1 cellular context compared by ENCODE assay signal in the genomic region with DNA sequence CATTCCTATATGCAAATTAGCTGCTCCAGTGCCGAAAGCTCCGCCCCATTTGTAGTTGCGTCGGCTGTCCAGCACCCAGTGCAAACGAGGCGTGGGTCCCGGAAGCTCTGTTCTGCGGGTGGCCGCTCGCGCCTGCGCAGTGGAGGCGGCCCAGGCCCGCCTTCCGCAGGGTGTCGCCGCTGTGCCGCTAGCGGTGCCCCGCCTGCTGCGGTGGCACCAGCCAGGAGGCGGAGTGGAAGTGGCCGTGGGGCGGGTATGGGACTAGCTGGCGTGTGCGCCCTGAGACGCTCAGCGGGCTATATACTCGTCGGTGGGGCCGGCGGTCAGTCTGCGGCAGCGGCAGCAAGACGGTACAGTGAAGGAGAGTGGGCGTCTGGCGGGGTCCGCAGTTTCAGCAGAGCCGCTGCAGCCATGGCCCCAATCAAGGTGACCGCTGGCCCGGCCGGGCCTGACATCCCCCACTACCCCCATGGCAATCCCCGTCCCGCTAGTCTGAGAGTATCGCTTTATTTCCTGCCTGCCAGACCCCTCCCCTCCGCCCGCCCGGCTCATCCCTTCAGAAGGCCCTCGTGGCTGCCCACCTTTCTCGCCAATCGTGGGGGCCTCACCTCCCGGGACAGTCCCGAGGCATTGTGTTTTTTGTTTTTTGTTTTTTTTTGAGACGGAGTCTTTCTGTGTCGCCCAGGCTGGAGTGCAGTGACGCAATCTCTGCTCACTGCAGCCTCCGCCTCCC.
TF ChIP-seq lines count a peak whose summit lies in the region.

TSS of gene PRDX5 (plus strand) at position 161 of the 733 bp plus-strand sequence. CDS start at position 256, 95 bp downstream.

TF ChIP-seq in HepG2, 621 proteins besides CTCF, POLR2A, EP300 and RAD21 (continued from another document and continues in another):
- TF ChIP-seq ZNF224 (CRISPR knock-in tag; IDR thresholded peaks at IDR 0.05) (peak; percentile 92), NR2F1 (CRISPR knock-in tag; IDR thresholded peaks at IDR 0.05) (no peak), AGO1 (IDR thresholded peaks at IDR 0.05; ENCODE audit: low read depth, low read length, poor library complexity, severe bottlenecking) (no peak), TBX2 (CRISPR knock-in tag; IDR thresholded peaks at IDR 0.05; ENCODE audit: borderline replicate concordance) (peak; percentile 66), ZNF331 (CRISPR knock-in tag; IDR thresholded peaks at IDR 0.05) (peak; percentile 49), SOX5 (CRISPR knock-in tag; IDR thresholded peaks at IDR 0.05; ENCODE audit: borderline replicate concordance) (no peak), KDM6A (CRISPR knock-in tag; IDR thresholded peaks at IDR 0.05; ENCODE audit: low read depth) (no peak), ZBTB20 (CRISPR knock-in tag; IDR thresholded peaks at IDR 0.05; ENCODE audit: borderline replicate concordance, low read depth) (peak; percentile 43; the same call in 1 of the 2 replicates), FOXC1 (CRISPR knock-in tag; IDR thresholded peaks at IDR 0.05; ENCODE audit: borderline replicate concordance) (peak; percentile 76), ZNF225 (CRISPR knock-in tag; IDR thresholded peaks at IDR 0.05) (no peak), ZFAT (CRISPR knock-in tag; conservative IDR thresholded peaks at IDR 0.05) (0 out of 2 replicates have a peak, but pooled peaks have one; percentile 26), FOSL2 (CRISPR knock-in tag; IDR thresholded peaks at IDR 0.05) (peak; percentile 8; the same call in 1 of the 2 replicates), POGK (CRISPR knock-in tag; conservative IDR thresholded peaks at IDR 0.05) (peak; percentile 82), CEBPG (CRISPR knock-in tag; IDR thresholded peaks at IDR 0.05) (peak; percentile 78), MATR3 (CRISPR knock-in tag; IDR thresholded peaks at IDR 0.05) (no peak), PHF8 (CRISPR knock-in tag; IDR thresholded peaks at IDR 0.05) (peak; percentile 78), ZNF232 (CRISPR knock-in tag; IDR thresholded peaks at IDR 0.05; ENCODE audit: borderline replicate concordance) (peak; percentile 76; the same call in 1 of the 2 replicates), FOXA1 (IDR thresholded peaks at IDR 0.05) (no peak), FOXA1 (CRISPR knock-in tag; IDR thresholded peaks at IDR 0.05) (no peak), MXI1 (IDR thresholded peaks at IDR 0.05; ENCODE audit: borderline replicate concordance, low read depth, low read length) (peak; percentile 70; the same call in 1 of the 3 replicates), ZNF75D (CRISPR knock-in tag; IDR thresholded peaks at IDR 0.05; ENCODE audit: borderline replicate concordance) (no peak), ZSCAN25 (CRISPR knock-in tag; IDR thresholded peaks at IDR 0.05) (peak; percentile 87; the same call in 1 of the 2 replicates), ZNF407 (CRISPR knock-in tag; IDR thresholded peaks at IDR 0.05; ENCODE audit: not compliant biosample characterization) (peak; percentile 48), ZNF678 (CRISPR knock-in tag; IDR thresholded peaks at IDR 0.05) (peak; percentile 81; the same call in 1 of the 2 replicates), SPEN (CRISPR knock-in tag; IDR thresholded peaks at IDR 0.05; ENCODE audit: low read depth) (0 out of 2 replicates have a peak, but pooled peaks have one; percentile 43), DR1 (CRISPR knock-in tag; IDR thresholded peaks at IDR 0.05) (0 out of 2 replicates have a peak, but pooled peaks have one; percentile 12), GATA4 (IDR thresholded peaks at IDR 0.05; ENCODE audit: borderline replicate concordance, low read depth) (0 out of 2 replicates have a peak, but pooled peaks have one; percentile 20), AGO2 (optimal IDR thresholded peaks at IDR 0.05; ENCODE audit: low read depth, low read length) (peak; percentile 56), ZSCAN20 (CRISPR knock-in tag; IDR thresholded peaks at IDR 0.05; ENCODE audit: borderline replicate concordance) (no peak), ADNP (CRISPR knock-in tag; IDR thresholded peaks at IDR 0.05) (no peak), ZNF235 (CRISPR knock-in tag; IDR thresholded peaks at IDR 0.05; ENCODE audit: borderline replicate concordance) (no peak), ZNF543 (CRISPR knock-in tag; IDR thresholded peaks at IDR 0.05) (peak; percentile 95; the same call in 1 of the 2 replicates), TSC22D2 (CRISPR knock-in tag; IDR thresholded peaks at IDR 0.05; ENCODE audit: borderline replicate concordance) (0 out of 2 replicates have a peak, but pooled peaks have one; percentile 54)
- TF ChIP-seq, protein P1, sequence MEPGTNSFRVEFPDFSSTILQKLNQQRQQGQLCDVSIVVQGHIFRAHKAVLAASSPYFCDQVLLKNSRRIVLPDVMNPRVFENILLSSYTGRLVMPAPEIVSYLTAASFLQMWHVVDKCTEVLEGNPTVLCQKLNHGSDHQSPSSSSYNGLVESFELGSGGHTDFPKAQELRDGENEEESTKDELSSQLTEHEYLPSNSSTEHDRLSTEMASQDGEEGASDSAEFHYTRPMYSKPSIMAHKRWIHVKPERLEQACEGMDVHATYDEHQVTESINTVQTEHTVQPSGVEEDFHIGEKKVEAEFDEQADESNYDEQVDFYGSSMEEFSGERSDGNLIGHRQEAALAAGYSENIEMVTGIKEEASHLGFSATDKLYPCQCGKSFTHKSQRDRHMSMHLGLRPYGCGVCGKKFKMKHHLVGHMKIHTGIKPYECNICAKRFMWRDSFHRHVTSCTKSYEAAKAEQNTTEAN (CRISPR knock-in tag; conservative IDR thresholded peaks at IDR 0.05) = peak; percentile 67; the same call in 1 of the 2 replicates
- TF ChIP-seq, protein P2, sequence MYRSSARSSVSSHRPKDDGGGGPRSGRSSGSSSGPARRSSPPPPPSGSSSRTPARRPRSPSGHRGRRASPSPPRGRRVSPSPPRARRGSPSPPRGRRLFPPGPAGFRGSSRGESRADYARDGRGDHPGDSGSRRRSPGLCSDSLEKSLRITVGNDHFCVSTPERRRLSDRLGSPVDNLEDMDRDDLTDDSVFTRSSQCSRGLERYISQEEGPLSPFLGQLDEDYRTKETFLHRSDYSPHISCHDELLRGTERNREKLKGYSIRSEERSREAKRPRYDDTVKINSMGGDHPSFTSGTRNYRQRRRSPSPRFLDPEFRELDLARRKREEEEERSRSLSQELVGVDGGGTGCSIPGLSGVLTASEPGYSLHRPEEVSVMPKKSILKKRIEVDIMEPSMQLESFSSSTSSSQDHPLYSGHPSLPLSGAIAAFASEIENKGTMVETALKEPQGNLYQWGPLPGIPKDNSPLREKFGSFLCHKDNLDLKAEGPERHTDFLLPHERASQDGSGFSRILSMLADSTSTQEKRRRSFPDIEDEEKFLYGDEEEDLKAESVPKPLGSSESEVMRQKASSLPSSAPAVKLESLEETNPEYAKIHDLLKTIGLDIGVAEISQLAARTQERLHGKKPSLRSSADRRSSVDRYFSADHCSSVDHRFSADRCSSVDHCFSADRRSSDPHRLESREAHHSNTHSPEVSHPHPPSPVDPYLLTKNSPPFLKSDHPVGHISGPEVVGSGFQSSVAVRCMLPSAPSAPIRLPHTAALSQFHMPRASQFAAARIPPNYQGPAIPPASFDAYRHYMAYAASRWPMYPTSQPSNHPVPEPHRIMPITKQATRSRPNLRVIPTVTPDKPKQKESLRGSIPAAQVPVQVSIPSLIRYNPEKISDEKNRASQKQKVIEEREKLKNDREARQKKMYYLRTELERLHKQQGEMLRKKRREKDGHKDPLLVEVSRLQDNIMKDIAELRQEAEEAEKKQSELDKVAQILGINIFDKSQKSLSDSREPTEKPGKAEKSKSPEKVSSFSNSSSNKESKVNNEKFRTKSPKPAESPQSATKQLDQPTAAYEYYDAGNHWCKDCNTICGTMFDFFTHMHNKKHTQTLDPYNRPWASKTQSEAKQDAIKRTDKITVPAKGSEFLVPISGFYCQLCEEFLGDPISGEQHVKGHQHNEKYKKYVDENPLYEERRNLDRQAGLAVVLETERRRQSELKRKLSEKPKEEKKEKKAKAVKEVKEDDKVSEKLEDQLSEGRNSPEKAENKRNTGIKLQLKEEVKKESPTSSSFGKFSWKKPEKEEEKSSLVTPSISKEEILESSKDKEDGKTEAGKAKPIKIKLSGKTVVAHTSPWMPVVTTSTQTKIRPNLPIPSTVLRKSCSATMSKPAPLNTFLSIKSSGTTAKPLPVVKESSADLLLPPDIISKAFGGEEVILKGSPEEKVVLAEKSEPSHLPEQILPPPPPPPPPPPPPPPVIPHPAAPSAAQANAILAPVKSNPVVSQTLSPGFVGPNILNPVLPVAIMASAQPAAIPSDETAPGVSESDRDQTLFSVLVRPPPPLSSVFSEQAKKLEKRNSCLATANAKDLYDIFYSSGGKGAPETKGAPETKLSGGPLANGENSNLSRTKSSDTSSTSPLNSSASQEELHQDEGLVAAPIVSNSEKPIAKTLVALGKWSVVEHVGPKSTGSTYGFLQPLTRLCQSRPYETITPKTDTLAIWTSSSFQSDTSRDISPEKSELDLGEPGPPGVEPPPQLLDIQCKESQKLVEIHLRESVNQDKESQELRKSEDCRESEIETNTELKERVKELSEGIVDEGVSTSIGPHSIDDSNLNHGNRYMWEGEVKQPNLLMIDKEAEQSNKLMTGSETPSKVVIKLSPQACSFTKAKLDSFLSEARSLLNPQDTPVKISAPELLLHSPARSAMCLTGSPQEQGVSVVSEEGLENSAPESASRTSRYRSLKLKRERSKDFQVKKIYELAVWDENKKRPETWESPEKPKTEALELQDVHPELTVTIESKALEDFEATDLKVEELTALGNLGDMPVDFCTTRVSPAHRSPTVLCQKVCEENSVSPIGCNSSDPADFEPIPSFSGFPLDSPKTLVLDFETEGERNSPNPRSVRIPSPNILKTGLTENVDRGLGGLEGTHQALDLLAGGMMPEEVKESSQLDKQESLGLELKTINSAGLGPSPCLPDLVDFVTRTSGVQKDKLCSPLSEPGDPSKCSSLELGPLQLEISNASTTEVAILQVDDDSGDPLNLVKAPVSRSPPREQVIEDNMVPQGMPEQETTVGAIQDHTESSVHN (CRISPR knock-in tag; IDR thresholded peaks at IDR 0.05) = peak; percentile 95
